13 cellular contexts compared by ENCODE assay signal in the genomic region with DNA sequence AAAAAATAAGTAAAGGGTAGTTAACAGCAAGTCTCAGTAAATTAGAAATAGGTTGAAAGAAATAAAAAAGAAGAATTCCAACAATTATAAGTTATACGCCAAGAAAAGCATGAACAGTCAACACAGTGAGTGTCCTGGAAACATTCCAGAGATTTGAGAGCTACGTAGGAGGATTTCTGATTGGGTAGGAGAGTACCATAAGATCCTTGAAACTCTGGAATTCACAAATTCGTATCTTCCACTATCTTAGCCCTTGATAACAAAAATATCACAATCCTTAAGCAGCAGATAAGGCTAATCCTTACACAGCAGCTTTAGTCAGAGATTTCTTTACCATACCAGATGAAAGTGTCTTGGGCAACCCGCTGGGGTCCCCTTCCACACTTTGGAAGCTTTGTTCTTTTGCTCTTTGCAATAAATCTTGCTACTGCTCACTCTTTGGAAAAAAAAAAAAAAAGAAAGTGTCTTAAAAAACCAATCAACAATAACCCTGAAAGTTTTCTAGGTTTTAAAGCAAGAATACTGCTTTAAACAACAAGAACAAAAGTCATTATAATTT. TPM values are rescaled to one million over a fixed set of nuclear protein-coding genes. Genes with fewer than 3 reads are reported as not detected.
DNase-seq lines count a peak whose midpoint lies in the region; ATAC-seq and TF ChIP-seq lines count a peak whose summit lies in the region.
"Had no signal": no experiment of that assay in that cellular context is flagged by ENCODE, and none has a peak within 500 bp of the region (broad histone marks: within the 10 kb centered on the region; RNA-seq: fewer than 3 reads in every experiment).

No MANE protein-coding gene starts in this region.

- no peaks in the 10 kb centered on the region for H3K27me3 ChIP-seq in BE2C

- POLR2A ChIA-PET in HEK293 (lab: Yijun Ruan, JAX) = interaction anchor here (3.4 kb wide), 1 partner anchor 8 kb away, joined by 27 read pairs; a partner anchor contains a TSS

- H3K27ac ChIP-seq in HEK293 (ENCODE audit: extremely low read depth, low read depth, low read length) = no peak overlapping the region

- intact Hi-C loops in sciatic nerve (cut with DNase I) = no loop called here

- H3K4me3 ChIP-seq in HEK293 (ENCODE audit: low read depth, low read length) (no peak overlapping the region), BE2C (ENCODE audit: low read depth, low read length) (no peak overlapping the region)
- H3K4me3 ChIP-seq: lung had no signal

- H3K36me3 ChIP-seq in HEK293 (ENCODE audit: control insufficient read depth in 2 of 2, insufficient read depth in 1 of 2, low read length in 2 of 2) (no peaks in the 10 kb centered on the region), BE2C (no peaks in the 10 kb centered on the region)

- ATAC-seq in sciatic nerve = peak; percentile 89
- no peak for ATAC-seq in GM18867 (IDR thresholded peaks at IDR 0.05; ENCODE audit: unreplicated experiment)
- ATAC-seq in GM21515 (IDR thresholded peaks at IDR 0.05; ENCODE audit: unreplicated experiment) = no peak
- ATAC-seq: HepG2 had no signal

- DNase-seq in amniotic epithelial cell (ENCODE audit: low read depth) (peak; percentile 96), glomerular visceral epithelial cell (ENCODE audit: extremely low spot score) (peak; percentile 26), sciatic nerve (ENCODE audit: low spot score) (no peak), BE2C (no peak)
- DNase-seq: activated CD4-positive, alpha-beta T cell treated with anti-CD3 and anti-CD28 coated beads for 1 hour; H7; head of caudate nucleus; NCI-H146 had no signal

- TF ChIP-seq CTCF in HEK293 (tag by site-specific recombination; IDR thresholded peaks at IDR 0.05) = no peak
- no peak for TF ChIP-seq CTCF in BE2C (IDR thresholded peaks at IDR 0.05; ENCODE audit: low read depth, low read length)

- CTCF ChIA-PET in HEK293 (lab: Yijun Ruan, JAX) = no interaction called here

- H3K4me1 ChIP-seq in HEK293 (ENCODE audit: control insufficient read depth, insufficient read depth, low read length) (no peaks in the 10 kb centered on the region), BE2C (no peaks in the 10 kb centered on the region)

- H3K9me3 ChIP-seq in HEK293 (ENCODE audit: control insufficient read depth, insufficient read depth, low read depth, low read length) = no peaks in the 10 kb centered on the region
- H3K9me3 ChIP-seq in BE2C = no peaks in the 10 kb centered on the region

TF ChIP-seq in HEK293, 187 proteins besides CTCF, POLR2A, EP300 and RAD21:
- TF ChIP-seq, protein P1, sequence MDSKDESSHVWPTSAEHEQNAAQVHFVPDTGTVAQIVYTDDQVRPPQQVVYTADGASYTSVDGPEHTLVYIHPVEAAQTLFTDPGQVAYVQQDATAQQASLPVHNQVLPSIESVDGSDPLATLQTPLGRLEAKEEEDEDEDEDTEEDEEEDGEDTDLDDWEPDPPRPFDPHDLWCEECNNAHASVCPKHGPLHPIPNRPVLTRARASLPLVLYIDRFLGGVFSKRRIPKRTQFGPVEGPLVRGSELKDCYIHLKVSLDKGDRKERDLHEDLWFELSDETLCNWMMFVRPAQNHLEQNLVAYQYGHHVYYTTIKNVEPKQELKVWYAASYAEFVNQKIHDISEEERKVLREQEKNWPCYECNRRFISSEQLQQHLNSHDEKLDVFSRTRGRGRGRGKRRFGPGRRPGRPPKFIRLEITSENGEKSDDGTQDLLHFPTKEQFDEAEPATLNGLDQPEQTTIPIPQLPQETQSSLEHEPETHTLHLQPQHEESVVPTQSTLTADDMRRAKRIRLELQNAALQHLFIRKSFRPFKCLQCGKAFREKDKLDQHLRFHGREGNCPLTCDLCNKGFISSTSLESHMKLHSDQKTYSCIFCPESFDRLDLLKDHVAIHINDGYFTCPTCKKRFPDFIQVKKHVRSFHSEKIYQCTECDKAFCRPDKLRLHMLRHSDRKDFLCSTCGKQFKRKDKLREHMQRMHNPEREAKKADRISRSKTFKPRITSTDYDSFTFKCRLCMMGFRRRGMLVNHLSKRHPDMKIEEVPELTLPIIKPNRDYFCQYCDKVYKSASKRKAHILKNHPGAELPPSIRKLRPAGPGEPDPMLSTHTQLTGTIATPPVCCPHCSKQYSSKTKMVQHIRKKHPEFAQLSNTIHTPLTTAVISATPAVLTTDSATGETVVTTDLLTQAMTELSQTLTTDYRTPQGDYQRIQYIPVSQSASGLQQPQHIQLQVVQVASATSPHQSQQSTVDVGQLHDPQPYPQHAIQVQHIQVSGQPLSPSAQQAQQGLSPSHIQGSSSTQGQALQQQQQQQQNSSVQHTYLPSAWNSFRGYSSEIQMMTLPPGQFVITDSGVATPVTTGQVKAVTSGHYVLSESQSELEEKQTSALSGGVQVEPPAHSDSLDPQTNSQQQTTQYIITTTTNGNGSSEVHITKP (tag by site-specific recombination; IDR thresholded peaks at IDR 0.05) = peak; percentile 61
- TF ChIP-seq, protein P2, sequence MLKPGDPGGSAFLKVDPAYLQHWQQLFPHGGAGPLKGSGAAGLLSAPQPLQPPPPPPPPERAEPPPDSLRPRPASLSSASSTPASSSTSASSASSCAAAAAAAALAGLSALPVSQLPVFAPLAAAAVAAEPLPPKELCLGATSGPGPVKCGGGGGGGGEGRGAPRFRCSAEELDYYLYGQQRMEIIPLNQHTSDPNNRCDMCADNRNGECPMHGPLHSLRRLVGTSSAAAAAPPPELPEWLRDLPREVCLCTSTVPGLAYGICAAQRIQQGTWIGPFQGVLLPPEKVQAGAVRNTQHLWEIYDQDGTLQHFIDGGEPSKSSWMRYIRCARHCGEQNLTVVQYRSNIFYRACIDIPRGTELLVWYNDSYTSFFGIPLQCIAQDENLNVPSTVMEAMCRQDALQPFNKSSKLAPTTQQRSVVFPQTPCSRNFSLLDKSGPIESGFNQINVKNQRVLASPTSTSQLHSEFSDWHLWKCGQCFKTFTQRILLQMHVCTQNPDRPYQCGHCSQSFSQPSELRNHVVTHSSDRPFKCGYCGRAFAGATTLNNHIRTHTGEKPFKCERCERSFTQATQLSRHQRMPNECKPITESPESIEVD (tag by site-specific recombination; IDR thresholded peaks at IDR 0.05) = peak; percentile 28; the same call in 1 of the 2 replicates
- peak; percentile 23; the same call in 1 of the 2 replicates for TF ChIP-seq FEZF1 (tag by site-specific recombination; IDR thresholded peaks at IDR 0.05)
- TF ChIP-seq ZNF394 (tag by site-specific recombination; IDR thresholded peaks at IDR 0.05; ENCODE audit: borderline replicate concordance) = no peak
- no peak for TF ChIP-seq GLIS1 (tag by site-specific recombination; IDR thresholded peaks at IDR 0.05)
- TF ChIP-seq ZBTB17 (tag by site-specific recombination; IDR thresholded peaks at IDR 0.05) = no peak
- no peak for TF ChIP-seq ZNF423 (tag by site-specific recombination; IDR thresholded peaks at IDR 0.05)
- no peak for TF ChIP-seq ZNF621 (tag by site-specific recombination; IDR thresholded peaks at IDR 0.05)

RNA-seq across cellular contexts. Expression of a gene that starts 8.2 kb away (rescaled TPM):
- 14.8 TPM for total RNA-seq in sciatic nerve
- polyA plus RNA-seq in BE2C (2012; ENCODE audit: insufficient read depth, insufficient read length, low read depth) = 2.5 TPM

Comparison
In these comparisons a context has a peak if more than half of its experiments do, and no peak if none do; other contexts are left out.
1. DNase-seq: peak in amniotic epithelial cell (single experiment) and glomerular visceral epithelial cell (single experiment); none in sciatic nerve (single experiment) and BE2C (single experiment).